In the genomic region with DNA sequence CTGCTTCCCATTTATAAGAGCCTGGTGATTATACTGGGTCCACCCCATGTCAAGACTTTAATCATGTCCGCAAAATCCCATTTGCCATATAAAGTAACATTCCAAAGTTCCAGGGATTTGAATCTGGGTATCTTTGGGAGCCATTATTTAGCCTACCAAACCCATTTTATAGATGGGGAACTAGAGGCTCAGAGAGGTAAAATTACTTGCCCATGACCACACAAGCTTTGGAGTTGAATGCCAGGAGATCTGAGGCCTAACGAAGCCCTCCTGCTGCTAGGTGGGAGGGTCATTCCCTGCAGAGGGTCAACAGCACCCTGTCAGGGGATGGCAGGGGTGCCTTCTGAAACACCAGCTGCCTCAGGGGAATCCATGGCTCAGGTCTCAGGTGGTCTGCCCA, we compare ENCODE assay signal across 1 cellular context.
TF ChIP-seq lines count a peak whose summit lies in the region.

No MANE protein-coding gene starts in this region.

TF ChIP-seq in K562, 482 proteins besides CTCF, POLR2A, EP300 and RAD21:
- TF ChIP-seq KLF13 (tag; IDR thresholded peaks at IDR 0.05; ENCODE audit: borderline replicate concordance, low read depth) (no peak), RBM25 (IDR thresholded peaks at IDR 0.05; ENCODE audit: low read depth, low read length, severe bottlenecking) (peak; percentile 38)
TF ChIP-seq in K562: peak in this region for 1.
